31 cellular contexts compared by ENCODE assay signal in genomic region chr19:30217461-30217860, GRCh38.
"Had no signal": no experiment of that assay in that cellular context is flagged by ENCODE, and none has a peak within 500 bp of the region (broad histone marks: within the 10 kb centered on the region; RNA-seq: fewer than 3 reads in every experiment).

No MANE protein-coding gene starts in this region.

- H3K4me1 ChIP-seq: ascending aorta, breast epithelium, foreskin keratinocyte, gastrocnemius medialis had no signal

- H3K36me3 Mint-ChIP-seq: activated CD4-positive, alpha-beta memory T cell treated with anti-CD3 and anti-CD28 coated beads for 36 hours; activated CD8-positive, alpha-beta memory T cell treated with anti-CD3 and anti-CD28 coated beads, Interleukin-2, amount 10 ng/mL, durations not matched to agents 7 days and 5 days; activated naive CD4-positive, alpha-beta T cell treated with anti-CD3 and anti-CD28 coated beads, Interleukin-2, amount 10 ng/mL, durations not matched to agents 7 days and 5 days; activated naive CD8-positive, alpha-beta T cell treated with anti-CD3 and anti-CD28 coated beads, Interleukin-2, amount 10 ng/mL, durations not matched to agents 7 days and 5 days; brain; WTC11 had no signal

- H3K27ac ChIP-seq: ascending aorta, breast epithelium, cardiac muscle cell, coronary artery, dorsolateral prefrontal cortex, esophagus muscularis mucosa, foreskin keratinocyte, gastrocnemius medialis, VCaP had no signal

- H3K4me1 Mint-ChIP-seq: brain; central memory CD8-positive, alpha-beta T cell had no signal

- ATAC-seq: activated CD8-positive, alpha-beta memory T cell treated with anti-CD3 and anti-CD28 coated beads, Interleukin-2, amount 10 ng/mL, durations not matched to agents 7 days and 5 days; activated CD8-positive, alpha-beta T cell treated with anti-CD3 and anti-CD28 coated beads, Interleukin-2, amount 10 ng/mL, durations not matched to agents 7 days and 5 days; activated naive CD4-positive, alpha-beta T cell treated with anti-CD3 and anti-CD28 coated beads, Interleukin-2, amount 50 U/mL, for 72 hours; activated T-cell treated with anti-CD3 and anti-CD28 coated beads, Interleukin-2, amount 50 U/mL, for 72 hours; foreskin keratinocyte; gastrocnemius medialis; WTC11 had no signal

- H3K27ac Mint-ChIP-seq: activated CD4-positive, alpha-beta memory T cell treated with anti-CD3 and anti-CD28 coated beads for 36 hours; activated CD8-positive, alpha-beta memory T cell treated with anti-CD3 and anti-CD28 coated beads, Interleukin-2, amount 10 ng/mL, durations not matched to agents 7 days and 5 days; activated CD8-positive, alpha-beta T cell treated with anti-CD3 and anti-CD28 coated beads, Interleukin-2, amount 10 ng/mL, durations not matched to agents 7 days and 5 days; activated naive CD4-positive, alpha-beta T cell treated with anti-CD3 and anti-CD28 coated beads, Interleukin-2, amount 10 ng/mL, durations not matched to agents 7 days and 5 days; activated naive CD4-positive, alpha-beta T cell treated with anti-CD3 and anti-CD28 coated beads, Interleukin-2, amount 50 U/mL, for 72 hours; activated naive CD8-positive, alpha-beta T cell treated with anti-CD3 and anti-CD28 coated beads, Interleukin-2, amount 10 ng/mL, durations not matched to agents 7 days and 5 days; activated T-cell treated with anti-CD3 and anti-CD28 coated beads, Interleukin-2, amount 50 U/mL, for 24 hours; activated T-cell treated with anti-CD3 and anti-CD28 coated beads, Interleukin-2, amount 50 U/mL, for 72 hours; brain; dendritic cell treated with granulocyte-macrophage colony-stimulating factor and Interleukin-4, amounts not matched to agents 40 ng/mL and 50 ng/mL, for 4 days; WTC11 had no signal

- DNase-seq: activated CD4-positive, alpha-beta memory T cell treated with anti-CD3 and anti-CD28 coated beads for 36 hours; activated CD4-positive, alpha-beta T cell treated with anti-CD3 and anti-CD28 coated beads for 1 hour; activated CD4-positive, alpha-beta T cell treated with anti-CD3 and anti-CD28 coated beads for 48 hours; activated CD8-positive, alpha-beta memory T cell treated with anti-CD3 and anti-CD28 coated beads, Interleukin-2, amount 10 ng/mL, durations not matched to agents 7 days and 5 days; activated CD8-positive, alpha-beta memory T cell treated with anti-CD3 and anti-CD28 coated beads, Interleukin-2, amount 50 U/mL, for 4 hours; activated gamma-delta T cell; activated naive CD4-positive, alpha-beta T cell; activated naive CD4-positive, alpha-beta T cell treated with anti-CD3 and anti-CD28 coated beads, Interleukin-2, amount 10 ng/mL, durations not matched to agents 7 days and 5 days; activated naive CD8-positive, alpha-beta T cell treated with anti-CD3 and anti-CD28 coated beads, Interleukin-2, amount 10 ng/mL, durations not matched to agents 7 days and 5 days; activated T-cell treated with anti-CD3 and anti-CD28 coated beads for 4 hours; activated T-cell treated with anti-CD3 and anti-CD28 coated beads, Interleukin-2, amount 50 U/mL, for 24 hours; activated T-cell treated with anti-CD3 and anti-CD28 coated beads, Interleukin-2, amount 50 U/mL, for 72 hours; dorsolateral prefrontal cortex; effector memory CD4-positive, alpha-beta T cell; erythroblast; foreskin keratinocyte; gastrocnemius medialis; glutamatergic neuron; T-helper 2 cell had no signal

- H3K36me3 ChIP-seq: ascending aorta, breast epithelium, cardiac muscle cell, esophagus muscularis mucosa, gastrocnemius medialis had no signal

- H3K9me3 ChIP-seq: ascending aorta, breast epithelium, esophagus muscularis mucosa, gastrocnemius medialis had no signal

- H3K9me3 Mint-ChIP-seq: activated CD4-positive, alpha-beta memory T cell treated with anti-CD3 and anti-CD28 coated beads for 36 hours; activated naive CD4-positive, alpha-beta T cell treated with anti-CD3 and anti-CD28 coated beads, Interleukin-2, amount 10 ng/mL, durations not matched to agents 7 days and 5 days; activated naive CD4-positive, alpha-beta T cell treated with anti-CD3 and anti-CD28 coated beads, Interleukin-2, amount 50 U/mL, for 72 hours; activated naive CD8-positive, alpha-beta T cell treated with anti-CD3 and anti-CD28 coated beads, Interleukin-2, amount 10 ng/mL, durations not matched to agents 7 days and 5 days; activated T-cell treated with anti-CD3 and anti-CD28 coated beads, Interleukin-2, amount 50 U/mL, for 24 hours; activated T-cell treated with anti-CD3 and anti-CD28 coated beads, Interleukin-2, amount 50 U/mL, for 72 hours; brain; central memory CD8-positive, alpha-beta T cell; dendritic cell treated with granulocyte-macrophage colony-stimulating factor and Interleukin-4, amounts not matched to agents 40 ng/mL and 50 ng/mL, for 4 days; WTC11 had no signal

- H3K4me3 ChIP-seq: ascending aorta, breast epithelium, cardiac muscle cell, coronary artery, dorsolateral prefrontal cortex, esophagus muscularis mucosa, gastrocnemius medialis had no signal

- H3K4me3 Mint-ChIP-seq: activated CD4-positive, alpha-beta memory T cell treated with anti-CD3 and anti-CD28 coated beads for 36 hours; activated CD8-positive, alpha-beta memory T cell treated with anti-CD3 and anti-CD28 coated beads, Interleukin-2, amount 10 ng/mL, durations not matched to agents 7 days and 5 days; activated CD8-positive, alpha-beta T cell treated with anti-CD3 and anti-CD28 coated beads, Interleukin-2, amount 10 ng/mL, durations not matched to agents 7 days and 5 days; activated naive CD4-positive, alpha-beta T cell treated with anti-CD3 and anti-CD28 coated beads, Interleukin-2, amount 10 ng/mL, durations not matched to agents 7 days and 5 days; activated naive CD8-positive, alpha-beta T cell treated with anti-CD3 and anti-CD28 coated beads, Interleukin-2, amount 10 ng/mL, durations not matched to agents 7 days and 5 days; activated T-cell treated with anti-CD3 and anti-CD28 coated beads, Interleukin-2, amount 50 U/mL, for 24 hours; activated T-cell treated with anti-CD3 and anti-CD28 coated beads, Interleukin-2, amount 50 U/mL, for 72 hours; brain; central memory CD8-positive, alpha-beta T cell; dendritic cell treated with granulocyte-macrophage colony-stimulating factor and Interleukin-4, amounts not matched to agents 40 ng/mL and 50 ng/mL, for 4 days; WTC11 had no signal
